Comparison of ENCODE assay signal across 23 cellular contexts in the genomic region with DNA sequence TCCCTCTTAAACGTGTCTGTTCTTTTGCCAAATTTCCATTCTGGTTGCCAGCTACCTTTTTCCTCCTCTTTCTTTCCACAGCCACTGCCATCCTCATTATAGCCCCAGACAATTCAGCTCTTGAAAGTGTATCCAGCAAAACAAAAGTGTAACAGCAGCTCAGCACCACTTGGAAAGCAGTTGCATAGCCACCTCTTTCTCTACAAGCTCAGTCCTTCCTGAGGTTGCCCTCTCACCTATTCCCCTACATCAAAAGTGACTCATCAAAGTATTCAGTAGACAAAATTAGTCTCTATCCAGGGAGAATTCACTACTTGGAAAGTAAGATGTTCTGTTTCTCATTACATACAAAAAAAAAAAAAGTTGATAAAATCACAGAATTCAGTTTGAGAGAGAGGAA. TPM values are rescaled to one million over a fixed set of nuclear protein-coding genes. Genes with fewer than 3 reads are reported as not detected.
"Had no signal": no experiment of that assay in that cellular context is flagged by ENCODE, and none has a peak within 500 bp of the region (broad histone marks: within the 10 kb centered on the region; RNA-seq: fewer than 3 reads in every experiment).

No MANE protein-coding gene starts in this region.

- H3K27me3 Mint-ChIP-seq: stimulated activated memory B cell treated with anti-CD40 and anti-IgM and Interleukin-4, amounts not matched to agents 10 μg/mL and 1 μg/mL and 100 μg/mL, for 72 hours had no signal

- H3K4me3 Mint-ChIP-seq: naive thymus-derived CD4-positive, alpha-beta T cell; stimulated activated memory B cell treated with anti-CD40 and anti-IgM and Interleukin-4, amounts not matched to agents 10 μg/mL and 1 μg/mL and 100 μg/mL, for 72 hours had no signal

- H3K4me3 ChIP-seq: body of pancreas, esophagus squamous epithelium, mucosa of descending colon, tibial nerve, vagina had no signal

- FAIRE-seq: keratinocyte had no signal

- H3K4me1 ChIP-seq: body of pancreas, esophagus squamous epithelium, tibial nerve, vagina had no signal

- H3K9me3 ChIP-seq: body of pancreas, esophagus squamous epithelium, mucosa of descending colon, neutrophil, vagina had no signal

- H3K27ac Mint-ChIP-seq: stimulated activated memory B cell treated with anti-CD40 and anti-IgM and Interleukin-4, amounts not matched to agents 10 μg/mL and 1 μg/mL and 100 μg/mL, for 72 hours had no signal

- ATAC-seq: body of pancreas; left lobe of liver; mucosa of descending colon; naive thymus-derived CD4-positive, alpha-beta T cell; stimulated activated memory B cell treated with anti-CD40 and anti-IgM and Interleukin-4, amounts not matched to agents 10 μg/mL and 1 μg/mL and 100 μg/mL, for 72 hours had no signal

- H3K27me3 ChIP-seq: body of pancreas, neutrophil, tibial nerve, vagina had no signal

- DNase-seq: activated CD4-positive, alpha-beta T cell treated with anti-CD3 and anti-CD28 coated beads, Interleukin-2, amount 50 U/mL, for 48 hours; activated CD4-positive, CD25-positive, alpha-beta regulatory T cell treated with anti-CD3 and anti-CD28 coated beads, Interleukin-2, amount 50 U/mL, for 72 hours; activated naive CD4-positive, alpha-beta T cell treated with anti-CD3 and anti-CD28 coated beads, Interleukin-2, amount 50 U/mL, for 16 hours; amygdala; body of pancreas; central memory CD4-positive, alpha-beta T cell; cortex of kidney; effector CD4-positive, alpha-beta T cell; esophagus squamous epithelium; foreskin fibroblast; hippocampal formation; mammary epithelial cell; mucosa of descending colon; naive thymus-derived CD4-positive, alpha-beta T cell; stimulated activated CD4-positive, alpha-beta T cell treated with anti-CD3 and anti-CD28 coated beads, Interleukin-2, amount 100 ng/mL, for 48 hours; T-helper 9 cell had no signal

- H3K36me3 ChIP-seq: esophagus squamous epithelium, neutrophil, tibial nerve, vagina had no signal

- H3K27ac ChIP-seq: body of pancreas, esophagus squamous epithelium, neutrophil, tibial nerve, vagina had no signal

RNA-seq across cellular contexts. Expression of a gene that starts 57.3 kb away (rescaled TPM):
- total RNA-seq: esophagus squamous epithelium; mammary epithelial cell; mucosa of descending colon; naive thymus-derived CD4-positive, alpha-beta T cell; subcutaneous adipose tissue; vagina had no signal
- polyA plus RNA-seq: keratinocyte; mammary epithelial cell; naive thymus-derived CD4-positive, alpha-beta T cell had no signal

RNA-seq across cellular contexts. Expression of a gene that starts 57.4 kb away (rescaled TPM):
- polyA plus RNA-seq: naive thymus-derived CD4-positive, alpha-beta T cell had no signal
